In the genomic region with DNA sequence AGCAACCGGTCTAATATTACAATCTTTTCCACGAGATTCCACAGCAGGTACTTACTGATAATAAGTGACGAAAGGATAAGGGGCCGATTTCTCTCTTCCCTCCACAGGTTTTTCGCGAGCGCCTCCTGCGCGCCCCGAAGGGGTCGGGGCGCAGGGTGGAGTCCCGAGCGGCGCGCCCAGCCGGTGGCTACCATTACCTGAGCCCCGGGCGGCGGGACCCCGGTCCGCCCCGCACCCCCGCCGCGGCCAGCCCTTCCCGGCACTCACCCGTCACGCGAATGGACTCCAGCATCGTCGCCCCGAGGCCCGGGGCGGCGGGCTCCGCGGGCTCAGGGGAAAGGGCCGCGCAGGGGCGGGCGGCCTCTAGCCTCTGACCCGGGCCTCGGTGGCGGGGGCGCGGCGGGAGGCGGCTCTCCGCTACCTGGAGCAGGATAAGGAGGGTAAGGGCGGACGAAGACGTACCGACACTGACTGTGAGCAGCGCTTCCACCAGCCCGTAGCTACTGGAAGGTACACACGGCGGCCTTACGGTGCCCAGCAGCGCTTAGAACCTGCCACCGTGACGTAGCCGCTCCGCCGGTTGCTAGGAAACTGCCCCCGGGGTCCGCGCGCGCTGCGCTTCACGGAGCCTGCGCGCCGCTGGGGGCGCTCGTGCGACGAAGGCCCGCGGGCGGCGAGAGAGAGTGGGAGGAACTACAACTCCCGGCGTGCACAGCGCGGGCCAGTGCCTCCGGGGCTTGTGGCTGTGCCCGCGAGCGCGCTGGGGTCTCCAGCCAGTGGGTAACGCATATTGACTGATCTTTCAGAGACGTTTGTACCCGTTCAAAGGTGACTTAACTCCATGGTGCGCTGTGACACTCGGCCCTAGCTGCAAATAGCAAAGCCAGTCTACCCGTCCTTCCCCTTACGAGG, we compare ENCODE assay signal across 1 cellular context.
TF ChIP-seq lines count a peak whose summit lies in the region.

No MANE protein-coding gene starts in this region.

TF ChIP-seq in H1, 55 proteins besides CTCF, POLR2A, EP300 and RAD21:
- TF ChIP-seq SIN3A (conservative IDR thresholded peaks at IDR 0.05 in 1 of 2, IDR thresholded peaks at IDR 0.05 in 1 of 2; ENCODE audit: low read depth in 1 of 2, low read length in 2 of 2): peak in 1 of 2 experiments; percentile 80; a peak in 2 of 4 replicates
- no peak for TF ChIP-seq SP2 (IDR thresholded peaks at IDR 0.05; ENCODE audit: low read length)
- peak; percentile 58 for TF ChIP-seq EZH2 (IDR thresholded peaks at IDR 0.05; ENCODE audit: low read depth, low read length, severe bottlenecking)
- TF ChIP-seq TAF1 (IDR thresholded peaks at IDR 0.05; ENCODE audit: low read depth, low read length): 0 out of 2 replicates have a peak, but pooled peaks have one; percentile 29
- no peak for TF ChIP-seq CHD7 (IDR thresholded peaks at IDR 0.05; ENCODE audit: insufficient replicate concordance, low read length)
- TF ChIP-seq RNF2 (IDR thresholded peaks at IDR 0.05; ENCODE audit: borderline replicate concordance, low read depth, low read length, missing control alignments, poor library complexity, severe bottlenecking): peak; percentile 81
- TF ChIP-seq SUZ12 (IDR thresholded peaks at IDR 0.05; ENCODE audit: low read length): peak; percentile 61
- no peak for TF ChIP-seq TAF7 (optimal IDR thresholded peaks at IDR 0.05; ENCODE audit: borderline replicate concordance, low read depth, low read length)
- peak; percentile 67; the same call in 1 of the 2 replicates for TF ChIP-seq TCF12 (IDR thresholded peaks at IDR 0.05; ENCODE audit: low read depth, low read length)
- 0 out of 2 replicates have a peak, but pooled peaks have one; percentile 19 for TF ChIP-seq KDM1A (IDR thresholded peaks at IDR 0.05; ENCODE audit: borderline replicate concordance, low read length)
- TF ChIP-seq, protein P1, sequence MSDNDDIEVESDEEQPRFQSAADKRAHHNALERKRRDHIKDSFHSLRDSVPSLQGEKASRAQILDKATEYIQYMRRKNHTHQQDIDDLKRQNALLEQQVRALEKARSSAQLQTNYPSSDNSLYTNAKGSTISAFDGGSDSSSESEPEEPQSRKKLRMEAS (IDR thresholded peaks at IDR 0.05): no peak; the same call in 1 of the 2 replicates
- TF ChIP-seq CREB1 (IDR thresholded peaks at IDR 0.05): peak; percentile 85
- TF ChIP-seq HDAC2 (IDR thresholded peaks at IDR 0.05; ENCODE audit: borderline replicate concordance in 1 of 2, low read depth in 2 of 2, low read length in 2 of 2): peak; percentile 87 to 98
- peak; percentile 86 for TF ChIP-seq ASH2L (IDR thresholded peaks at IDR 0.05; ENCODE audit: low read length)
- TF ChIP-seq, protein P2, sequence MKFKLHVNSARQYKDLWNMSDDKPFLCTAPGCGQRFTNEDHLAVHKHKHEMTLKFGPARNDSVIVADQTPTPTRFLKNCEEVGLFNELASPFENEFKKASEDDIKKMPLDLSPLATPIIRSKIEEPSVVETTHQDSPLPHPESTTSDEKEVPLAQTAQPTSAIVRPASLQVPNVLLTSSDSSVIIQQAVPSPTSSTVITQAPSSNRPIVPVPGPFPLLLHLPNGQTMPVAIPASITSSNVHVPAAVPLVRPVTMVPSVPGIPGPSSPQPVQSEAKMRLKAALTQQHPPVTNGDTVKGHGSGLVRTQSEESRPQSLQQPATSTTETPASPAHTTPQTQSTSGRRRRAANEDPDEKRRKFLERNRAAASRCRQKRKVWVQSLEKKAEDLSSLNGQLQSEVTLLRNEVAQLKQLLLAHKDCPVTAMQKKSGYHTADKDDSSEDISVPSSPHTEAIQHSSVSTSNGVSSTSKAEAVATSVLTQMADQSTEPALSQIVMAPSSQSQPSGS (IDR thresholded peaks at IDR 0.05; ENCODE audit: low read length): 0 out of 2 replicates have a peak, but pooled peaks have one; percentile 54
- peak; percentile 73 for TF ChIP-seq KDM4A (IDR thresholded peaks at IDR 0.05; ENCODE audit: low read depth, low read length, severe bottlenecking)
- 0 out of 2 replicates have a peak, but pooled peaks have one; percentile 20 for TF ChIP-seq TBP (IDR thresholded peaks at IDR 0.05; ENCODE audit: low read depth, low read length)
- TF ChIP-seq PHF8 (conservative IDR thresholded peaks at IDR 0.05; ENCODE audit: low read depth, low read length): peak; percentile 47
- TF ChIP-seq JUN (IDR thresholded peaks at IDR 0.05; ENCODE audit: low read depth, low read length): no peak
- TF ChIP-seq SIX5 (IDR thresholded peaks at IDR 0.05; ENCODE audit: low read depth, low read length): peak; percentile 65
- TF ChIP-seq CHD1 (IDR thresholded peaks at IDR 0.05; ENCODE audit: low read depth, low read length): no peak
- peak; percentile 90; the same call in 1 of the 2 replicates for TF ChIP-seq RBBP5 (IDR thresholded peaks at IDR 0.05; ENCODE audit: borderline replicate concordance, low read depth, low read length)
- peak; percentile 25; the same call in 1 of the 2 replicates for TF ChIP-seq TEAD4 (IDR thresholded peaks at IDR 0.05; ENCODE audit: low read depth, low read length)
- TF ChIP-seq BACH1 (IDR thresholded peaks at IDR 0.05; ENCODE audit: low read length): peak; percentile 97
